In the genomic region with DNA sequence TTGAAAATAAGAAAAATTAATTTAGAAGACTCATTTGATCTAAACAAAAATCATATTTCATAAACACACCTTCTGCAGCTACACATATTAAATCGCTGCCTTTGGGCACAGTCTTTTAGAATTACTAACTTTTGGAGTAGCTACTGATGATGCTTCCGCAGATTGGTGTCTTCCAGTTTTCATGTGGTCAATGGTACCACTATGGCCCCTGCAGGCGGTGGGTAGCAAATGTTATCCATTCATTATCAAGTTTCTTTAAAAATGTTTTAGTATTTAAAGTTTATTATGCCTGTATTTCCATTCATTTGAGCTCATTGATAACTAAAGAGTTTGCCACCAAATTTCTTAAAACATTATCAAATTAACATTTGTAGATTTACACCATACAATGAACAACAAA, we compare ENCODE assay signal across 19 cellular contexts.
DNase-seq lines count a peak whose midpoint lies in the region; ATAC-seq and TF ChIP-seq lines count a peak whose summit lies in the region.
"Had no signal": no experiment of that assay in that cellular context is flagged by ENCODE, and none has a peak within 500 bp of the region (broad histone marks: within the 10 kb centered on the region; RNA-seq: fewer than 3 reads in every experiment).

No MANE protein-coding gene starts in this region.

- H3K9me3 Mint-ChIP-seq in GM23338 = peaks cover 16% of the 10 kb centered on the region
- peaks cover 14% of the 10 kb centered on the region for H3K9me3 Mint-ChIP-seq in chondrocyte (ENCODE audit: low read depth)
- H3K9me3 Mint-ChIP-seq: HFFc6 had no signal

- H3K9ac ChIP-seq in PC-3 (ENCODE audit: low read length) = no peak overlapping the region

- H3K27ac Mint-ChIP-seq in GM23338 (no peak overlapping the region), chondrocyte (ENCODE audit: unreplicated experiment) (no peak overlapping the region)
- H3K27ac Mint-ChIP-seq: CD14-positive monocyte, HFFc6 had no signal

- no peaks in the 10 kb centered on the region for H3K27me3 ChIP-seq in GM23338 (ENCODE audit: insufficient read depth)
- no peaks in the 10 kb centered on the region for H3K27me3 ChIP-seq in PC-3 (ENCODE audit: low read length)
- no peaks in the 10 kb centered on the region for H3K27me3 ChIP-seq in kidney epithelial cell (ENCODE audit: control insufficient read depth, insufficient read depth, low read length)

- H3K36me3 Mint-ChIP-seq in GM23338 (ENCODE audit: low read depth) (peaks cover 5% of the 10 kb centered on the region; the same call in 1 of the 3 replicates), chondrocyte (ENCODE audit: low read depth) (peaks cover 5% of the 10 kb centered on the region)
- H3K36me3 Mint-ChIP-seq: CD14-positive monocyte had no signal

- H3K4me3 Mint-ChIP-seq in GM23338 (no peak overlapping the region), chondrocyte (ENCODE audit: unreplicated experiment) (no peak overlapping the region)
- H3K4me3 Mint-ChIP-seq: CD14-positive monocyte, HFFc6 had no signal

- H3K27me3 Mint-ChIP-seq in GM23338 (ENCODE audit: insufficient read depth, low read depth, poor library complexity) = peaks cover 3% of the 10 kb centered on the region
- no peaks in the 10 kb centered on the region for H3K27me3 Mint-ChIP-seq in chondrocyte (ENCODE audit: low read depth)

- H3K4me1 ChIP-seq in GM23338 (ENCODE audit: insufficient read depth) (no peaks in the 10 kb centered on the region), PC-3 (ENCODE audit: insufficient read depth, low read length) (no peaks in the 10 kb centered on the region)

- no peak overlapping the region for H3K27ac ChIP-seq in GM23338 (ENCODE audit: low read depth)
- no peak overlapping the region for H3K27ac ChIP-seq in PC-3 (ENCODE audit: low read length)
- no peak overlapping the region for H3K27ac ChIP-seq in coronary artery
- H3K27ac ChIP-seq: HL-60, RWPE1 had no signal

- TF ChIP-seq CTCF in GM23338 (conservative IDR thresholded peaks at IDR 0.05; ENCODE audit: low read depth in 2 of 2) (peak; percentile 43 to 48), PC-3 (conservative IDR thresholded peaks at IDR 0.05; ENCODE audit: low read depth, low read length) (peak; percentile 22; the same call in 1 of the 2 replicates), chondrocyte (IDR thresholded peaks at IDR 0.05) (peak; percentile 45), kidney epithelial cell (IDR thresholded peaks at IDR 0.05; ENCODE audit: insufficient read depth, low read length, poor library complexity, severe bottlenecking) (peak; percentile 1), coronary artery (IDR thresholded peaks at IDR 0.05) (no peak)

- H3K36me3 ChIP-seq in GM23338 (ENCODE audit: insufficient read depth) (no peaks in the 10 kb centered on the region), PC-3 (ENCODE audit: low read depth, low read length) (no peaks in the 10 kb centered on the region), kidney epithelial cell (ENCODE audit: control insufficient read depth, insufficient read depth, low read length) (no peaks in the 10 kb centered on the region)

- H3K4me3 ChIP-seq in GM23338 (no peak overlapping the region), PC-3 (ENCODE audit: low read length) (no peak overlapping the region), kidney epithelial cell (ENCODE audit: low read depth, low read length) (no peak overlapping the region), coronary artery (no peak overlapping the region)

- H3K9me3 ChIP-seq in PC-3 (ENCODE audit: low read length) = no peaks in the 10 kb centered on the region

- CTCF ChIA-PET in PC-3 (lab: Charles Lee) = no interaction called here

- DNase-seq in GM23338 (ENCODE audit: low spot score) (peak; percentile 12), PC-3 (no peak), chondrocyte (ENCODE audit: low spot score) (no peak), kidney epithelial cell (ENCODE audit: low read depth) (no peak), coronary artery (ENCODE audit: low spot score) (no peak), NK-92 (lab: John Stamatoyannopoulos, UW; ENCODE audit: unreplicated experiment) (no peak), germinal center (ENCODE audit: low spot score) (no peak)
- DNase-seq: DMS79 treated with DMSO at 0.1 percent for 48 hours, HFFc6, NCI-H1417 treated with DMSO at 0.1 percent for 48 hours, NCI-H2029, NCI-H2171 treated with DMSO at 0.1 percent for 48 hours, NCI-H446, NCI-H526 treated with DMSO at 0.1 percent for 48 hours, OCI-M1 had no signal

- H3K4me2 ChIP-seq in GM23338 = no peak overlapping the region
- H3K4me2 ChIP-seq in PC-3 (ENCODE audit: low read length) = no peak overlapping the region

- BruUV-seq in PC-3 (replicated peaks; lab: Mats Ljungman, UMichigan) = no TSS peak

- H3K79me2 ChIP-seq in GM23338 (replicated peaks; ENCODE audit: insufficient read depth) (no peaks in the 10 kb centered on the region), PC-3 (ENCODE audit: low read length) (no peaks in the 10 kb centered on the region)

- H3K4me1 Mint-ChIP-seq in GM23338 = no peaks in the 10 kb centered on the region
- H3K4me1 Mint-ChIP-seq in chondrocyte (ENCODE audit: low read depth) = no peaks in the 10 kb centered on the region
- H3K4me1 Mint-ChIP-seq: CD14-positive monocyte had no signal

- H3K9me2 ChIP-seq in GM23338 (ENCODE audit: insufficient read depth) (no peaks in the 10 kb centered on the region; the same call in 1 of the 2 replicates), PC-3 (replicated peaks; ENCODE audit: low read length) (no peaks in the 10 kb centered on the region)

- POLR2A ChIA-PET in PC-3 (lab: Charles Lee; ENCODE audit: unreplicated experiment) = no interaction called here

- H2AFZ ChIP-seq in GM23338 (no peak overlapping the region), PC-3 (ENCODE audit: low read length) (no peak overlapping the region)

- H3F3A ChIP-seq in GM23338 (replicated peaks; ENCODE audit: low read depth) (no peaks in the 10 kb centered on the region), PC-3 (ENCODE audit: low read length, unreplicated experiment) (no peaks in the 10 kb centered on the region)

- H4K20me1 ChIP-seq in GM23338 (replicated peaks; ENCODE audit: insufficient read depth) (no peaks in the 10 kb centered on the region), PC-3 (ENCODE audit: low read length) (no peaks in the 10 kb centered on the region)

- ATAC-seq in GM23338 = no peak
- ATAC-seq in PC-3 = no peak
- ATAC-seq in HG03378 (IDR thresholded peaks at IDR 0.05; ENCODE audit: unreplicated experiment) = no peak

- intact Hi-C loops in PC-3 (cut with micrococcal nuclease) = no loop called here

TF ChIP-seq in GM23338, 12 proteins besides CTCF, POLR2A, EP300 and RAD21 (continues in another document):
- TF ChIP-seq, protein P1, sequence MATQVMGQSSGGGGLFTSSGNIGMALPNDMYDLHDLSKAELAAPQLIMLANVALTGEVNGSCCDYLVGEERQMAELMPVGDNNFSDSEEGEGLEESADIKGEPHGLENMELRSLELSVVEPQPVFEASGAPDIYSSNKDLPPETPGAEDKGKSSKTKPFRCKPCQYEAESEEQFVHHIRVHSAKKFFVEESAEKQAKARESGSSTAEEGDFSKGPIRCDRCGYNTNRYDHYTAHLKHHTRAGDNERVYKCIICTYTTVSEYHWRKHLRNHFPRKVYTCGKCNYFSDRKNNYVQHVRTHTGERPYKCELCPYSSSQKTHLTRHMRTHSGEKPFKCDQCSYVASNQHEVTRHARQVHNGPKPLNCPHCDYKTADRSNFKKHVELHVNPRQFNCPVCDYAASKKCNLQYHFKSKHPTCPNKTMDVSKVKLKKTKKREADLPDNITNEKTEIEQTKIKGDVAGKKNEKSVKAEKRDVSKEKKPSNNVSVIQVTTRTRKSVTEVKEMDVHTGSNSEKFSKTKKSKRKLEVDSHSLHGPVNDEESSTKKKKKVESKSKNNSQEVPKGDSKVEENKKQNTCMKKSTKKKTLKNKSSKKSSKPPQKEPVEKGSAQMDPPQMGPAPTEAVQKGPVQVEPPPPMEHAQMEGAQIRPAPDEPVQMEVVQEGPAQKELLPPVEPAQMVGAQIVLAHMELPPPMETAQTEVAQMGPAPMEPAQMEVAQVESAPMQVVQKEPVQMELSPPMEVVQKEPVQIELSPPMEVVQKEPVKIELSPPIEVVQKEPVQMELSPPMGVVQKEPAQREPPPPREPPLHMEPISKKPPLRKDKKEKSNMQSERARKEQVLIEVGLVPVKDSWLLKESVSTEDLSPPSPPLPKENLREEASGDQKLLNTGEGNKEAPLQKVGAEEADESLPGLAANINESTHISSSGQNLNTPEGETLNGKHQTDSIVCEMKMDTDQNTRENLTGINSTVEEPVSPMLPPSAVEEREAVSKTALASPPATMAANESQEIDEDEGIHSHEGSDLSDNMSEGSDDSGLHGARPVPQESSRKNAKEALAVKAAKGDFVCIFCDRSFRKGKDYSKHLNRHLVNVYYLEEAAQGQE (IDR thresholded peaks at IDR 0.05; ENCODE audit: unreplicated experiment) = no peak
- TF ChIP-seq EZH2phosphoT487 (IDR thresholded peaks at IDR 0.05; ENCODE audit: unreplicated experiment) = no peak
